8 cellular contexts compared by ENCODE assay signal in genomic region chr19:58560007-58560887, GRCh38. TPM values are rescaled to one million over a fixed set of nuclear protein-coding genes. Genes with fewer than 3 reads are reported as not detected.
DNase-seq lines count a peak whose midpoint lies in the region; ATAC-seq and TF ChIP-seq lines count a peak whose summit lies in the region.

No MANE protein-coding gene starts in this region.

- H3K9me2 ChIP-seq in GM23338 (ENCODE audit: insufficient read depth), result peaks cover 5% of the 10 kb centered on the region; the same call in 1 of the 2 replicates

- 91% methylated on average over 4 of the region's 8 CpGs; no CpG with 5 or more reads in 1 of the 2 donors for WGBS in gastroesophageal sphincter (ENCODE audit: low coverage in 1 of 2), 2 donors

- H3K79me2 ChIP-seq in GM23338 (replicated peaks; ENCODE audit: insufficient read depth), result peaks cover 20% of the 10 kb centered on the region

- H3K9me3 ChIP-seq in gastroesophageal sphincter (no peaks in the 10 kb centered on the region), skeletal muscle satellite cell (replicated peaks; ENCODE audit: low read length) (no peaks in the 10 kb centered on the region)

- peak overlapping the region; percentile 97 for H3K4me3 Mint-ChIP-seq in GM23338

- peaks cover 57% of the 10 kb centered on the region for H3K27me3 Mint-ChIP-seq in GM23338 (ENCODE audit: insufficient read depth, low read depth, poor library complexity)

- in situ Hi-C loops in GM13977 (cut with MboI; ENCODE audit: low pct_unique_long_range_greater_than_20kb, low sequenced_read_pairs, unreplicated experiment), result no loop called here

- no peaks in the 10 kb centered on the region; the same call in 1 of the 2 replicates for H4K20me1 ChIP-seq in GM23338 (replicated peaks; ENCODE audit: insufficient read depth)

- H3K4me2 ChIP-seq in GM23338, result peak overlapping the region; percentile 88
- peak overlapping the region; percentile 98 for H3K4me2 ChIP-seq in skeletal muscle satellite cell (ENCODE audit: low read length)

- ATAC-seq in GM23338 (no peak), gastroesophageal sphincter (no peak)

- peak overlapping the region; percentile 100 for H3K27ac Mint-ChIP-seq in GM23338

- H3K36me3 ChIP-seq in GM23338 (ENCODE audit: insufficient read depth), result 0 out of 2 replicates have a peak, but pooled peaks cover 2% of the 10 kb centered on the region
- peaks cover 0 to 18% of the 10 kb centered on the region in 2 donors for H3K36me3 ChIP-seq in gastroesophageal sphincter
- peaks cover 13% of the 10 kb centered on the region for H3K36me3 ChIP-seq in skeletal muscle satellite cell (ENCODE audit: insufficient read depth, low read length)

- H3K27me3 ChIP-seq in GM23338 (ENCODE audit: insufficient read depth), result peaks cover 48% of the 10 kb centered on the region
- no peaks in the 10 kb centered on the region for H3K27me3 ChIP-seq in gastroesophageal sphincter
- peaks cover 9% of the 10 kb centered on the region for H3K27me3 ChIP-seq in skeletal muscle satellite cell (ENCODE audit: control insufficient read depth, insufficient read depth, low read length)

- no peak for DNase-seq in GM23338 (ENCODE audit: low spot score)
- no peak for DNase-seq in GM13977 (ENCODE audit: low spot score)
- DNase-seq in COLO668 (lab: John Stamatoyannopoulos, UW; ENCODE audit: unreplicated experiment), result no peak
- DNase-seq in hippocampal formation (lab: John Stamatoyannopoulos, UW), result no peak
- no peak for DNase-seq in kidney tubule cell (ENCODE audit: low spot score)

- H3K27ac ChIP-seq in GM23338 (ENCODE audit: low read depth) (peak overlapping the region; percentile 60; the same call in 1 of the 2 replicates), gastroesophageal sphincter (peak overlapping the region; percentile 88 to 100 (median 100))

- no peaks in the 10 kb centered on the region for H3K9me3 Mint-ChIP-seq in GM23338

- peaks cover 40% of the 10 kb centered on the region for H3K36me3 Mint-ChIP-seq in GM23338 (ENCODE audit: low read depth)

- H3K4me1 ChIP-seq in GM23338 (ENCODE audit: insufficient read depth), result peaks cover 17% of the 10 kb centered on the region
- H3K4me1 ChIP-seq in gastroesophageal sphincter, result peaks cover 6 to 74% (median 52%) of the 10 kb centered on the region in 3 donors
- peaks cover 43% of the 10 kb centered on the region for H3K4me1 ChIP-seq in skeletal muscle satellite cell (ENCODE audit: control insufficient read depth, insufficient read depth, low read length)

- peak overlapping the region; percentile 84 for H3K4me3 ChIP-seq in GM23338
- H3K4me3 ChIP-seq in WI38 (ENCODE audit: low read depth, low read length), result peak overlapping the region; percentile 78
- H3K4me3 ChIP-seq in gastroesophageal sphincter, result peak overlapping the region in 1 of 2 donors; percentile 91
- H3K4me3 ChIP-seq in skeletal muscle satellite cell (ENCODE audit: low read length), result peak overlapping the region; percentile 84

- TF ChIP-seq CTCF in GM23338 (conservative IDR thresholded peaks at IDR 0.05; ENCODE audit: low read depth in 2 of 2) (no peak), WI38 (IDR thresholded peaks at IDR 0.05; ENCODE audit: low read depth, low read length) (no peak), gastroesophageal sphincter (IDR thresholded peaks at IDR 0.05) (no peak), GM13977 (IDR thresholded peaks at IDR 0.05; ENCODE audit: extremely low read depth, insufficient read depth, missing control alignments) (no peak)

- peaks cover 37% of the 10 kb centered on the region for H3F3A ChIP-seq in GM23338 (replicated peaks; ENCODE audit: low read depth)

- H3K4me1 Mint-ChIP-seq in GM23338, result peaks cover 40% of the 10 kb centered on the region

- H2AFZ ChIP-seq in GM23338, result no peak overlapping the region

- H3K9ac ChIP-seq in skeletal muscle satellite cell (ENCODE audit: low read depth, low read length), result peak overlapping the region; percentile 98

- TF ChIP-seq POLR2A in gastroesophageal sphincter (IDR thresholded peaks at IDR 0.05), result no peak

- no peak for TF ChIP-seq EP300 in gastroesophageal sphincter (IDR thresholded peaks at IDR 0.05)

TF ChIP-seq in GM23338, 12 proteins besides CTCF, POLR2A, EP300 and RAD21 (continues in another document):
- TF ChIP-seq NANOG (IDR thresholded peaks at IDR 0.05; ENCODE audit: borderline replicate concordance), result no peak
- TF ChIP-seq, protein P1, sequence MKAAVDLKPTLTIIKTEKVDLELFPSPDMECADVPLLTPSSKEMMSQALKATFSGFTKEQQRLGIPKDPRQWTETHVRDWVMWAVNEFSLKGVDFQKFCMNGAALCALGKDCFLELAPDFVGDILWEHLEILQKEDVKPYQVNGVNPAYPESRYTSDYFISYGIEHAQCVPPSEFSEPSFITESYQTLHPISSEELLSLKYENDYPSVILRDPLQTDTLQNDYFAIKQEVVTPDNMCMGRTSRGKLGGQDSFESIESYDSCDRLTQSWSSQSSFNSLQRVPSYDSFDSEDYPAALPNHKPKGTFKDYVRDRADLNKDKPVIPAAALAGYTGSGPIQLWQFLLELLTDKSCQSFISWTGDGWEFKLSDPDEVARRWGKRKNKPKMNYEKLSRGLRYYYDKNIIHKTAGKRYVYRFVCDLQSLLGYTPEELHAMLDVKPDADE (IDR thresholded peaks at IDR 0.05), result no peak

RNA-seq across cellular contexts. Expression of gene UBE2M, which starts 1.8 kb away (rescaled TPM):
- total RNA-seq in GM23338 (2014; rRNA removed; shearing (Covaris generic)), result 43.7 and 64.5 TPM in 2 replicates
- 27.6 and 39.8 TPM in 2 replicates for polyA plus RNA-seq in GM23338 (2016; fragmentation: Nextera tagmentation; extraction: Ambion mirVana)
- 10 to 100 TPM; 28.1 to 43.6 (median 37.8) TPM for total RNA-seq in gastroesophageal sphincter
- 64.6 and 93.0 TPM in 2 replicates for total RNA-seq in skeletal muscle satellite cell (2012; rRNA removed)

RNA-seq across cellular contexts. Expression of gene CHMP2A, which starts 5.3 kb away (rescaled TPM):
- total RNA-seq in GM23338 (2014; rRNA removed; shearing (Covaris generic)), result 78.6 and 92.2 TPM in 2 replicates
- 143 and 145 TPM in 2 replicates for polyA plus RNA-seq in GM23338 (2016; fragmentation: Nextera tagmentation; extraction: Ambion mirVana)
- 100 to 1,000 TPM in 3 of 4 donors, 10 to 100 TPM in 1; 100.0 to 155 (median 126) TPM for total RNA-seq in gastroesophageal sphincter
- 86.4 and 113 TPM in 2 replicates for total RNA-seq in skeletal muscle satellite cell (2012; rRNA removed)

RNA-seq across cellular contexts. Expression of gene MZF1, which starts 12.9 kb away (rescaled TPM):
- 17.8 and 21.8 TPM in 2 replicates for total RNA-seq in GM23338 (2014; rRNA removed; shearing (Covaris generic))
- 10.2 and 10.8 TPM in 2 replicates for polyA plus RNA-seq in GM23338 (2016; fragmentation: Nextera tagmentation; extraction: Ambion mirVana)
- total RNA-seq in gastroesophageal sphincter, result 10 to 100 TPM; 13.4 to 43.7 (median 22.4) TPM
- total RNA-seq in skeletal muscle satellite cell (2012; rRNA removed), result 13.7 and 16.4 TPM in 2 replicates

RNA-seq across cellular contexts. Expression of gene TRIM28, which starts 16.4 kb away (rescaled TPM):
- 1,208 and 1,430 TPM in 2 replicates for total RNA-seq in GM23338 (2014; rRNA removed; shearing (Covaris generic))
- polyA plus RNA-seq in GM23338 (2016; fragmentation: Nextera tagmentation; extraction: Ambion mirVana), result 920 and 1,022 TPM in 2 replicates
- total RNA-seq in gastroesophageal sphincter, result 100 to 1,000 TPM; 171 to 274 (median 196) TPM
- total RNA-seq in skeletal muscle satellite cell (2012; rRNA removed), result 252 and 323 TPM in 2 replicates

RNA-seq across cellular contexts. Expression of gene ZBTB45, which starts 40.6 kb away (rescaled TPM):
- 9.0 and 10.4 TPM in 2 replicates for total RNA-seq in GM23338 (2014; rRNA removed; shearing (Covaris generic))
- 8.5 and 9.5 TPM in 2 replicates for polyA plus RNA-seq in GM23338 (2016; fragmentation: Nextera tagmentation; extraction: Ambion mirVana)
- total RNA-seq in gastroesophageal sphincter, result 10 to 100 TPM in 3 of 4 donors, 1 to 10 TPM in 1; 9.8 to 14.0 (median 13.4) TPM
- 7.1 and 9.0 TPM in 2 replicates for total RNA-seq in skeletal muscle satellite cell (2012; rRNA removed)
